In the genomic region with DNA sequence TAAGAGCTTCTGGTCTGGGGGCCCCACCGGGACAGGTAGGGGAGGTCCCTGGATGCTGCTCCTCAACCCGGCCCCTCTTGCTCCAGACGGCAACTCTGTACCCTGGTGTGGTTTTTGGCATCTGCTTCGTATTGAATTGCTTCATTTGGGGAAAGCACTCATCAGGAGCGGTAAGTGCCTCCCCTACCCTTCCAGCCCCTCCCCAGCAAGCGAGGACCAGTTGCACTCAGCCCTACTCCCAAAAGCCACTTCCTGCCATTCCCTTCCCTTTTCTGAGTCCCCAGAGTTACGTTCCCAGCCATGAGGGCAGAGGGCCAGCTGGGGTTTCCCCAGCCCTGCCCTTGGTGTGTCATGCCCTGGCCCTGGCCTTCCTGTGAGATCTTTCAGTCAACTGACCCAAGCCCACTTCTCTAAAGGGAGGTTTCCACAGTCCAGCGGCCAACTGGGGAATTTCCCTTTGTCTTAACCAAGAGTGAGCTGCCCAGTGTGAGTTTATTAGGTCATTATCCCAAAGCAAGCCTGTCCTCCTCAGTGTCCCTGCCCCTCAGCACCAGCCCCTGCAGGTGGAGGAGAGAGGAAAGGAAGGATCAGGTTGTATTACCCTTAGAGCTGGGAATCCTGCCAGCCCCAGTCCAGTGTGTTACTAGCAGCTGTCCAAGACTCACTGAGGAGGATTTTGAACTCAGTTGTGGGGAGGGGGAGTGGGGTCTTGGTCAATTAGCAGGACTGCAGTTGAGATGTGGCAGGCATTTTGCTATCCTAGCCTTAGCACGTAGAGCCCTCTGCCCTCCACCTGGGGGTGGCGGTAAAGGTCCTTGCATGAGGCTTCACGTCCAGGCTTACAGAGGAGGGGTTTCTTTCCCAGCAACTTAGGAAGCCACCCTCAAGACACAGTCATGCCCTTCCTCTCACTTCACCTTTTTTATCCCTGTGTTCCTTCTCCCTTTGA, we compare ENCODE assay signal across 7 cellular contexts. TPM values are rescaled to one million over a fixed set of nuclear protein-coding genes. Genes with fewer than 3 reads are reported as not detected.
DNase-seq lines count a peak whose midpoint lies in the region; ATAC-seq and TF ChIP-seq lines count a peak whose summit lies in the region.

No MANE protein-coding gene starts in this region.

- H3K9ac ChIP-seq in smooth muscle cell (ENCODE audit: low read depth) = no peak overlapping the region

- H3K9me3 ChIP-seq in SJCRH30 (replicated peaks) = no peaks in the 10 kb centered on the region
- H3K9me3 ChIP-seq in breast epithelium = no peaks in the 10 kb centered on the region
- no peaks in the 10 kb centered on the region for H3K9me3 ChIP-seq in smooth muscle cell (replicated peaks; ENCODE audit: low read depth)

- peaks cover 6% of the 10 kb centered on the region; the same call in 1 of the 2 replicates for H3K4me1 ChIP-seq in SJCRH30
- H3K4me1 ChIP-seq in breast epithelium = no peaks in the 10 kb centered on the region
- H3K4me1 ChIP-seq in smooth muscle cell (ENCODE audit: low read depth) = no peaks in the 10 kb centered on the region

- TF ChIP-seq CTCF in breast epithelium (IDR thresholded peaks at IDR 0.05) (peak in 1 of 3 donors; percentile 5), smooth muscle cell (IDR thresholded peaks at IDR 0.05; ENCODE audit: borderline replicate concordance, insufficient read depth, poor library complexity, severe bottlenecking) (peak; percentile 13)

- no peak overlapping the region for H3K4me2 ChIP-seq in smooth muscle cell

- no peak for ATAC-seq in HG02884 (IDR thresholded peaks at IDR 0.05; ENCODE audit: unreplicated experiment)

- H4K20me1 ChIP-seq in smooth muscle cell (ENCODE audit: low read depth) = no peaks in the 10 kb centered on the region

- H3K4me3 ChIP-seq in SJCRH30 (no peak overlapping the region), breast epithelium (no peak overlapping the region), smooth muscle cell (no peak overlapping the region)

- TF ChIP-seq POLR2A in breast epithelium (IDR thresholded peaks at IDR 0.05) = no peak

- DNase-seq in GM04503 (ENCODE audit: low read depth) (peak; percentile 73), HuH-7.5 (ENCODE audit: low spot score) (peak; percentile 58), SJCRH30 (peak; percentile 63 to 66), breast epithelium (ENCODE audit: low spot score in 2 of 2) (peak; percentile 55 to 67), iris pigment epithelial cell (ENCODE audit: low read depth) (peak; percentile 87), smooth muscle cell (lab: John Stamatoyannopoulos, UW; ENCODE audit: unreplicated experiment) (no peak)

- peaks cover 38% of the 10 kb centered on the region for H3K36me3 ChIP-seq in SJCRH30
- peaks cover 6% of the 10 kb centered on the region for H3K36me3 ChIP-seq in breast epithelium
- peaks cover 31% of the 10 kb centered on the region for H3K36me3 ChIP-seq in smooth muscle cell (ENCODE audit: low read depth)

- H2AFZ ChIP-seq in smooth muscle cell (ENCODE audit: low read depth) = no peak overlapping the region

- no peaks in the 10 kb centered on the region for H3F3A ChIP-seq in smooth muscle cell (ENCODE audit: low read depth)

- H3K27ac ChIP-seq in SJCRH30 (no peak overlapping the region), breast epithelium (peak overlapping the region; percentile 40 to 49), smooth muscle cell (ENCODE audit: low read depth) (no peak overlapping the region)

- WGBS in smooth muscle cell (ENCODE audit: low lambda C conversion rate) = 76% methylated on average over 11 of the region's 11 CpGs

- intact Hi-C loops in breast epithelium (cut with DNase I; ENCODE audit: low total_unique reads) = no loop called here

- no peaks in the 10 kb centered on the region for H3K79me2 ChIP-seq in smooth muscle cell (ENCODE audit: low read depth)

- H3K27me3 ChIP-seq in SJCRH30 = no peaks in the 10 kb centered on the region
- no peaks in the 10 kb centered on the region for H3K27me3 ChIP-seq in breast epithelium
- H3K27me3 ChIP-seq in smooth muscle cell (ENCODE audit: low read depth) = no peaks in the 10 kb centered on the region

RNA-seq across cellular contexts. Expression of a gene that starts 45.8 kb away (rescaled TPM):
- total RNA-seq in SJCRH30 (2014; rRNA removed; shearing (Covaris generic)) = 40.0 and 42.6 TPM in 2 replicates
- total RNA-seq in breast epithelium = 10 to 100 TPM; 20.2 to 28.5 (median 26.9) TPM
- total RNA-seq in smooth muscle cell = 59.2 and 75.8 TPM in 2 replicates
- 73.9 and 90.2 TPM in 2 replicates for polyA plus RNA-seq in smooth muscle cell

RNA-seq across cellular contexts. Expression of a gene that starts 52.3 kb away (rescaled TPM):
- total RNA-seq in SJCRH30 (2014; rRNA removed; shearing (Covaris generic)) = 19.7 and 21.5 TPM in 2 replicates
- total RNA-seq in breast epithelium = 1 to 10 TPM; 2.9 to 7.6 (median 4.3) TPM
- total RNA-seq in smooth muscle cell = 13.7 and 18.7 TPM in 2 replicates
- 10.4 and 14.6 TPM in 2 replicates for polyA plus RNA-seq in smooth muscle cell

RNA-seq across cellular contexts. Expression of a gene that starts 52.4 kb away (rescaled TPM):
- 63.0 and 66.6 TPM in 2 replicates for total RNA-seq in SJCRH30 (2014; rRNA removed; shearing (Covaris generic))
- total RNA-seq in breast epithelium = 10 to 100 TPM; 29.5 to 38.7 (median 34.2) TPM
- total RNA-seq in smooth muscle cell = 45.0 and 51.2 TPM in 2 replicates
- 35.6 and 44.3 TPM in 2 replicates for polyA plus RNA-seq in smooth muscle cell

Comparison
In these comparisons a context has a peak if more than half of its experiments do, and no peak if none do; other contexts are left out.
1. H3K27ac ChIP-seq: peak in breast epithelium (2 of 2); none in SJCRH30 (single experiment) and smooth muscle cell (single experiment).